In the genomic region with DNA sequence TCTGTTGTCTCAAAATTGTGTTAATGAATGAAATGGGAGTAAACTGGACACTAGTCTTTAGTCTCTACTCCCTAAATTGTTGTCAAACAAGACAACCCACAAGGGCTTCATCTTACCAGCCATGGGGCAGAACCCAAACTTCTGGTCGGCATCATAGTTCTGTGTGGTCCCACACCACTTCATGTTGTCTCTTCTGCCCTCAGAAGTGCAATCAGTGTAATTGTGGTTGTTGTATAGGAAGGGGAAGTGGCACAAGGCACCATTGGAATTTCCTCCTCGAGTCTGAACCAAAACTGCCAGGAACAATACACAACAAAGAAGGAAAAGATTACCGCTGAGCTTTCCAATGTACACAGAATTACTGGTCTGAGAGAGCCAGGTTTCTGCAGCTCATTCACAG, we compare ENCODE assay signal across 24 cellular contexts. TPM values are rescaled to one million over a fixed set of nuclear protein-coding genes. Genes with fewer than 3 reads are reported as not detected.
A peak's percentile ranks its signal among the peaks of the same experiment; 100 is the strongest.
DNase-seq lines count a peak whose midpoint lies in the region; ATAC-seq and TF ChIP-seq lines count a peak whose summit lies in the region.
"Had no signal": no experiment of that assay in that cellular context is flagged by ENCODE, and none has a peak within 500 bp of the region (broad histone marks: within the 10 kb centered on the region; RNA-seq: fewer than 3 reads in every experiment).

No MANE protein-coding gene starts in this region.

- POLR2A ChIA-PET in AG04450 (lab: Yijun Ruan, JAX): interaction anchor here (0.6 to 1.7 kb wide), 3 partner anchors 10 to 201 kb away, joined by 4 read pairs; no protein-coding TSS in a partner anchor

- peaks cover 36% of the 10 kb centered on the region for H3K4me1 ChIP-seq in adipocyte (ENCODE audit: control insufficient read depth, insufficient read depth, low read length)
- H3K4me1 ChIP-seq in fibroblast of lung (ENCODE audit: control insufficient read depth, extremely low read depth, insufficient read depth, low read length): peaks cover 8% of the 10 kb centered on the region
- H3K4me1 ChIP-seq in trophoblast cell (ENCODE audit: control insufficient read depth in 1 of 2, insufficient read depth in 2 of 2, low read length in 2 of 2): peaks cover 5 to 6% of the 10 kb centered on the region in 2 experiments
- H3K4me1 ChIP-seq: spleen, uterus had no signal

- H3K27ac Mint-ChIP-seq in stimulated activated naive CD8-positive, alpha-beta T cell treated with anti-CD3 and anti-CD28 coated beads, Interleukin-15, amount 100 ng/mL, for 72 hours: no peak overlapping the region
- H3K27ac Mint-ChIP-seq: activated CD4-positive, alpha-beta T cell treated with anti-CD3 and anti-CD28 coated beads for 36 hours; activated naive CD4-positive, alpha-beta T cell treated with anti-CD3 and anti-CD28 coated beads for 36 hours; GM23338; naive thymus-derived CD8-positive, alpha-beta T cell; T-cell had no signal

- no peak overlapping the region for H3K4me3 Mint-ChIP-seq in stimulated activated naive CD8-positive, alpha-beta T cell treated with anti-CD3 and anti-CD28 coated beads, Interleukin-15, amount 100 ng/mL, for 72 hours
- H3K4me3 Mint-ChIP-seq: activated CD4-positive, alpha-beta T cell treated with anti-CD3 and anti-CD28 coated beads for 36 hours; activated naive CD4-positive, alpha-beta T cell treated with anti-CD3 and anti-CD28 coated beads for 36 hours; GM23338; naive thymus-derived CD8-positive, alpha-beta T cell; T-cell had no signal

- ATAC-seq in GM19397 (IDR thresholded peaks at IDR 0.05; ENCODE audit: unreplicated experiment): no peak
- no peak for ATAC-seq in stimulated activated naive CD8-positive, alpha-beta T cell treated with anti-CD3 and anti-CD28 coated beads, Interleukin-15, amount 100 ng/mL, for 72 hours
- ATAC-seq: A549; activated CD4-positive, alpha-beta T cell treated with anti-CD3 and anti-CD28 coated beads for 36 hours; GM23338; naive thymus-derived CD8-positive, alpha-beta T cell; T-cell had no signal

- H2AFZ ChIP-seq in fibroblast of lung (ENCODE audit: low read length) (no peak overlapping the region), trophoblast cell (ENCODE audit: insufficient read depth, low read length, poor library complexity) (no peak overlapping the region)
- H2AFZ ChIP-seq: GM23338 had no signal

- H4K8ac ChIP-seq in trophoblast cell (ENCODE audit: low read depth, low read length): no peak overlapping the region

- H3K27me3 ChIP-seq in AG04450 (ENCODE audit: control insufficient read depth, insufficient read depth, low read length): no peaks in the 10 kb centered on the region
- no peaks in the 10 kb centered on the region for H3K27me3 ChIP-seq in adipocyte (replicated peaks; ENCODE audit: control insufficient read depth, insufficient read depth, low read length)
- no peaks in the 10 kb centered on the region for H3K27me3 ChIP-seq in fibroblast of lung (ENCODE audit: control insufficient read depth, insufficient read depth, low read length)
- H3K27me3 ChIP-seq in trophoblast cell (ENCODE audit: insufficient read depth, low read length): no peaks in the 10 kb centered on the region
- H3K27me3 ChIP-seq: ascending aorta, uterus had no signal

- CTCF ChIA-PET in AG04450 (lab: Charles Lee): interaction anchor here (0.9 to 1.3 kb wide), 2 partner anchors 14 to 497 kb away, joined by 3 to 4 read pairs; no protein-coding TSS in a partner anchor

- H4K12ac ChIP-seq in trophoblast cell (ENCODE audit: low read depth, low read length): no peak overlapping the region

- H2BK120ac ChIP-seq in trophoblast cell (ENCODE audit: insufficient read depth, low read length, poor library complexity): no peak overlapping the region

- H3K36me3 ChIP-seq in adipocyte (ENCODE audit: control insufficient read depth, insufficient read depth, low read length, severe bottlenecking): peaks cover 98% of the 10 kb centered on the region
- peaks cover 38% of the 10 kb centered on the region for H3K36me3 ChIP-seq in fibroblast of lung (ENCODE audit: control insufficient read depth, insufficient read depth, low read length)
- H3K36me3 ChIP-seq in trophoblast cell (ENCODE audit: control insufficient read depth in 1 of 2, insufficient read depth in 2 of 2, low read length in 2 of 2): peaks cover 31 to 57% of the 10 kb centered on the region in 2 experiments
- H3K36me3 ChIP-seq: spleen, uterus had no signal

- H2BK5ac ChIP-seq in trophoblast cell (ENCODE audit: low read depth, low read length, poor library complexity): no peak overlapping the region

- TF ChIP-seq CTCF in AG04450 (IDR thresholded peaks at IDR 0.05; ENCODE audit: low read depth, low read length) (no peak), fibroblast of lung (conservative IDR thresholded peaks at IDR 0.05 in 1 of 2, IDR thresholded peaks at IDR 0.05 in 1 of 2; ENCODE audit: low read depth in 1 of 2, low read length in 2 of 2) (no peak)

- no peak overlapping the region for H2BK12ac ChIP-seq in trophoblast cell (ENCODE audit: low read length)

- H3K79me1 ChIP-seq in trophoblast cell (ENCODE audit: low read length): no peaks in the 10 kb centered on the region

- no peaks in the 10 kb centered on the region for H3K9me3 Mint-ChIP-seq in stimulated activated naive CD8-positive, alpha-beta T cell treated with anti-CD3 and anti-CD28 coated beads, Interleukin-15, amount 100 ng/mL, for 72 hours
- H3K9me3 Mint-ChIP-seq: activated naive CD4-positive, alpha-beta T cell treated with anti-CD3 and anti-CD28 coated beads for 36 hours; GM23338; naive thymus-derived CD8-positive, alpha-beta T cell; T-cell had no signal

- peaks cover 67% of the 10 kb centered on the region for H3K27me3 Mint-ChIP-seq in stimulated activated naive CD8-positive, alpha-beta T cell treated with anti-CD3 and anti-CD28 coated beads, Interleukin-15, amount 100 ng/mL, for 72 hours

- H3K4me2 ChIP-seq in fibroblast of lung (ENCODE audit: extremely low read depth, insufficient read depth, low read length) (no peak overlapping the region), trophoblast cell (ENCODE audit: low read length) (no peak overlapping the region)
- H3K4me2 ChIP-seq: A549, GM23338 had no signal

- H3K18ac ChIP-seq in trophoblast cell (ENCODE audit: low read length): no peak overlapping the region

- DNase-seq in AG04450 (ENCODE audit: low read depth, low spot score) (no peak), adipocyte (ENCODE audit: low read depth) (no peak), fibroblast of lung (ENCODE audit: low read depth in 2 of 2) (peak; percentile 40 to 58), trophoblast cell (no peak), KBM-7 (no peak), NCI-H748 treated with DMSO at 0.1 percent for 48 hours (lab: John Stamatoyannopoulos, UW) (no peak)
- DNase-seq in stimulated activated naive CD8-positive, alpha-beta T cell treated with anti-CD3 and anti-CD28 coated beads, Interleukin-15, amount 100 ng/mL, for 72 hours: no peak
- DNase-seq: activated CD4-positive, alpha-beta T cell treated with anti-CD3 and anti-CD28 coated beads for 36 hours; activated naive CD4-positive, alpha-beta T cell treated with anti-CD3 and anti-CD28 coated beads for 36 hours; activated T-cell treated with anti-CD3 and anti-CD28 coated beads, Interleukin-2, amount 50 U/mL, for 48 hours; DMS153; GDM1; naive thymus-derived CD8-positive, alpha-beta T cell; NCI-H187 treated with DMSO at 0.1 percent for 48 hours; NCI-H82; SHP77 treated with DMSO at 0.1 percent for 48 hours; spleen; T-cell; uterus had no signal

- H4K20me1 ChIP-seq in fibroblast of lung (ENCODE audit: control insufficient read depth, extremely low read depth, insufficient read depth, low read length): peaks cover 2% of the 10 kb centered on the region

- H3K4me1 Mint-ChIP-seq in stimulated activated naive CD8-positive, alpha-beta T cell treated with anti-CD3 and anti-CD28 coated beads, Interleukin-15, amount 100 ng/mL, for 72 hours: no peaks in the 10 kb centered on the region
- H3K4me1 Mint-ChIP-seq: activated CD4-positive, alpha-beta T cell treated with anti-CD3 and anti-CD28 coated beads for 36 hours; GM23338; naive thymus-derived CD8-positive, alpha-beta T cell; T-cell had no signal

- in situ Hi-C loops in KBM-7 (cut with MboI; ENCODE audit: low pct_unique_long_range_greater_than_20kb, low sequenced_read_pairs): no loop called here

- no peak overlapping the region for H3K14ac ChIP-seq in trophoblast cell (ENCODE audit: low read length)

- H3K27ac ChIP-seq in AG04450 (ENCODE audit: low read depth, low read length) (peak overlapping the region; percentile 72), fibroblast of lung (ENCODE audit: insufficient read depth, low read length) (no peak overlapping the region), trophoblast cell (ENCODE audit: low read depth, low read length) (no peak overlapping the region)
- H3K27ac ChIP-seq: A549, spleen, uterus had no signal

- H2AK5ac ChIP-seq in trophoblast cell (ENCODE audit: low read length): no peak overlapping the region

- no peaks in the 10 kb centered on the region for H3K9me3 ChIP-seq in AG04450 (ENCODE audit: control insufficient read depth, insufficient read depth, low read length)
- no peaks in the 10 kb centered on the region for H3K9me3 ChIP-seq in adipocyte (ENCODE audit: control insufficient read depth, low read length)
- H3K9me3 ChIP-seq in fibroblast of lung (ENCODE audit: control insufficient read depth, insufficient read depth, low read depth, low read length): no peaks in the 10 kb centered on the region
- H3K9me3 ChIP-seq in trophoblast cell (ENCODE audit: insufficient read depth, low read depth, low read length): no peaks in the 10 kb centered on the region
- H3K9me3 ChIP-seq: A549, ascending aorta, spleen, uterus had no signal

- H3K23ac ChIP-seq in trophoblast cell (ENCODE audit: low read length): no peak overlapping the region

- no peak overlapping the region for H3K4ac ChIP-seq in trophoblast cell (ENCODE audit: low read depth, low read length)

- H3K9ac ChIP-seq in adipocyte (ENCODE audit: low read length): peak overlapping the region; percentile 52
- H3K9ac ChIP-seq in fibroblast of lung (ENCODE audit: insufficient read depth, low read length): no peak overlapping the region
- H3K9ac ChIP-seq in trophoblast cell (ENCODE audit: low read length): peak overlapping the region; percentile 57

- no CpG with 5 or more reads among the region's 3 CpGs for WGBS in trophoblast cell (ENCODE audit: extremely low coverage, insufficient coverage, insufficient read length)

- no peak overlapping the region for H3K4me3 ChIP-seq in AG04450 (ENCODE audit: low read depth, low read length)
- H3K4me3 ChIP-seq in adipocyte (ENCODE audit: low read length): peak overlapping the region; percentile 32
- peak overlapping the region in 2 of 4 experiments; percentile 3 to 28 for H3K4me3 ChIP-seq in fibroblast of lung (replicated peaks in 1 of 4; ENCODE audit: control extremely low read depth in 1 of 4, insufficient read depth in 1 of 4, low read depth in 3 of 4, low read length in 4 of 4)
- H3K4me3 ChIP-seq in trophoblast cell (ENCODE audit: low read depth, low read length): no peak overlapping the region
- H3K4me3 ChIP-seq: A549, ascending aorta, GM23338, K562, spleen, uterus had no signal

- peaks cover 46% of the 10 kb centered on the region for H3K79me2 ChIP-seq in fibroblast of lung (ENCODE audit: control insufficient read depth, insufficient read depth, low read length)
- no peaks in the 10 kb centered on the region for H3K79me2 ChIP-seq in trophoblast cell (ENCODE audit: control insufficient read depth, insufficient read depth, low read length, poor library complexity)

- H4K91ac ChIP-seq in trophoblast cell (ENCODE audit: low read depth, low read length): no peak overlapping the region

RNA-seq across cellular contexts. Expression of a gene that starts 12.6 kb away (rescaled TPM):
- polyA plus RNA-seq in AG04450 (2011; rRNA removed) (6,646 and 8,374 TPM in 2 replicates), fibroblast of lung (3,495 and 3,629 TPM in 2 replicates)
- polyA minus RNA-seq in AG04450 (2011; rRNA and poly(A)+ RNA removed): 8,900 and 10,922 TPM in 2 replicates
- total RNA-seq in fibroblast of lung: 3,444 and 5,906 TPM in 2 replicates
- polyA plus RNA-seq in fibroblast of lung (2012): 3,058 and 3,832 TPM in 2 replicates
- 4,954 and 5,215 TPM in 2 replicates for polyA minus RNA-seq in fibroblast of lung (ENCODE audit: low replicate concordance)
- 3,568 and 4,026 TPM in 2 replicates for polyA plus RNA-seq in trophoblast cell (2013)

Comparison
In these comparisons a context has a peak if more than half of its experiments do, and no peak if none do; other contexts are left out.
1. DNase-seq: peak in fibroblast of lung (2 of 2); none in AG04450 (single experiment), adipocyte (single experiment), trophoblast cell (0 of 2), KBM-7 (single experiment), NCI-H748 treated with DMSO at 0.1 percent for 48 hours (single experiment) and stimulated activated naive CD8-positive, alpha-beta T cell treated with anti-CD3 and anti-CD28 coated beads, Interleukin-15, amount 100 ng/mL, for 72 hours (0 of 2).